In genomic region chr4:72546456-72546855, GRCh38 we compare ENCODE assay signal across 11 cellular contexts. TPM values are rescaled to one million over a fixed set of nuclear protein-coding genes. Genes with fewer than 3 reads are reported as not detected.
DNase-seq lines count a peak whose midpoint lies in the region; ATAC-seq lines count a peak whose summit lies in the region.
"Had no signal": no experiment of that assay in that cellular context is flagged by ENCODE, and none has a peak within 500 bp of the region (broad histone marks: within the 10 kb centered on the region; RNA-seq: fewer than 3 reads in every experiment).

No MANE protein-coding gene starts in this region.

- intact Hi-C loops in sciatic nerve (cut with DNase I), result no loop called here

- DNase-seq in EH (ENCODE audit: low read depth) (peak; percentile 3), fibroblast of gingiva (ENCODE audit: low read depth) (peak; percentile 11), sciatic nerve (ENCODE audit: low spot score) (no peak), ecto neural progenitor cell (ENCODE audit: low spot score) (no peak)
- DNase-seq: CD4-positive, CD25-positive, alpha-beta regulatory T cell; DMS53; GOT3; H9 had no signal

- ATAC-seq in sciatic nerve (peak; percentile 48), HG02970 (IDR thresholded peaks at IDR 0.05; ENCODE audit: low FRiP score, unreplicated experiment) (no peak), GM18907 (IDR thresholded peaks at IDR 0.05; ENCODE audit: unreplicated experiment) (no peak)
- ATAC-seq: A549 had no signal

RNA-seq across cellular contexts. Expression of gene ADAMTS3, which starts 22.6 kb away (rescaled TPM):
- total RNA-seq in sciatic nerve, result 2.3 TPM
- total RNA-seq: CD4-positive, CD25-positive, alpha-beta regulatory T cell had no signal

Comparison
In these comparisons a context has a peak if more than half of its experiments do, and no peak if none do; other contexts are left out.
1. DNase-seq: peak in EH (single experiment) and fibroblast of gingiva (single experiment); none in sciatic nerve (single experiment) and ecto neural progenitor cell (single experiment).